Comparison of ENCODE assay signal across 11 cellular contexts in genomic region chr20:45010399-45010828, GRCh38. TPM values are rescaled to one million over a fixed set of nuclear protein-coding genes. Genes with fewer than 3 reads are reported as not detected.
DNase-seq lines count a peak whose midpoint lies in the region; ATAC-seq and TF ChIP-seq lines count a peak whose summit lies in the region.
"Had no signal": no experiment of that assay in that cellular context is flagged by ENCODE, and none has a peak within 500 bp of the region (broad histone marks: within the 10 kb centered on the region; RNA-seq: fewer than 3 reads in every experiment).

No MANE protein-coding gene starts in this region.

- peaks cover 8 to 49% (median 24%) of the 10 kb centered on the region in 5 donors for H3K36me3 Mint-ChIP-seq in naive thymus-derived CD4-positive, alpha-beta T cell

- 0 out of 2 replicates have a peak overlapping the region, but pooled peaks have one; percentile 2 for H3K27ac ChIP-seq in KMS-11
- H3K27ac ChIP-seq in naive thymus-derived CD4-positive, alpha-beta T cell (ENCODE audit: low read depth, low read length) = peak overlapping the region; percentile 32
- H3K27ac ChIP-seq: hepatocyte, stomach had no signal

- no peak overlapping the region for H3K9ac ChIP-seq in KMS-11

- H3K4me3 Mint-ChIP-seq in naive thymus-derived CD4-positive, alpha-beta T cell = peak overlapping the region in 1 of 10 donors; percentile 48
- H3K4me3 Mint-ChIP-seq: H9 had no signal

- no peaks in the 10 kb centered on the region for H3K27me3 Mint-ChIP-seq in naive thymus-derived CD4-positive, alpha-beta T cell

- peaks cover 21% of the 10 kb centered on the region; the same call in 1 of the 2 replicates for H3K79me2 ChIP-seq in KMS-11 (ENCODE audit: insufficient read depth, low read depth)

- H4K20me1 ChIP-seq in KMS-11 (ENCODE audit: insufficient read depth) = no peaks in the 10 kb centered on the region

- POLR2A ChIA-PET in naive thymus-derived CD4-positive, alpha-beta T cell (lab: Charles Lee) = interaction anchor here (0.6 to 1.9 kb wide), 3 partner anchors 44 to 127 kb away, joined by 3 to 8 read pairs (median 3); partner anchors contain the start of gene STK4

- intact Hi-C loops in naive thymus-derived CD4-positive, alpha-beta T cell (cut with micrococcal nuclease) = loop anchor here in 1 of 2 donors (2.0 to 5.0 kb wide), 3 partner anchors 18 to 302 kb away; partner anchors contain the start of gene PABPC1L

- no peak for TF ChIP-seq CTCF in KMS-11 (conservative IDR thresholded peaks at IDR 0.05; ENCODE audit: low read depth, low read length)
- no peak for TF ChIP-seq CTCF in cardiac fibroblast (IDR thresholded peaks at IDR 0.05; ENCODE audit: low read depth, low read length)
- no peak for TF ChIP-seq CTCF in GM13976 (IDR thresholded peaks at IDR 0.05; ENCODE audit: borderline replicate concordance, control extremely low read depth, extremely low read depth, insufficient read depth, missing control alignments)
- no peak for TF ChIP-seq CTCF in GM13977 (IDR thresholded peaks at IDR 0.05; ENCODE audit: extremely low read depth, insufficient read depth, missing control alignments)

- in situ Hi-C loops in GM13976 (cut with MboI; ENCODE audit: low sequenced_read_pairs, unreplicated experiment) = no loop called here
- in situ Hi-C loops in GM13977 (cut with MboI; ENCODE audit: low pct_unique_long_range_greater_than_20kb, low sequenced_read_pairs, unreplicated experiment) = no loop called here

- H2AFZ ChIP-seq in KMS-11 (ENCODE audit: low read depth) = no peak overlapping the region
- H2AFZ ChIP-seq: hepatocyte had no signal

- H3K4me2 ChIP-seq in KMS-11 = no peak overlapping the region
- H3K4me2 ChIP-seq: hepatocyte had no signal

- H3K27me3 ChIP-seq in KMS-11 (ENCODE audit: insufficient read depth, low read depth) = no peaks in the 10 kb centered on the region
- no peaks in the 10 kb centered on the region for H3K27me3 ChIP-seq in naive thymus-derived CD4-positive, alpha-beta T cell (ENCODE audit: control insufficient read depth in 2 of 2, insufficient read depth in 2 of 2, low read length in 2 of 2)
- H3K27me3 ChIP-seq: hepatocyte, stomach had no signal

- ATAC-seq in naive thymus-derived CD4-positive, alpha-beta T cell = no peak

- no peak overlapping the region for H3K4me3 ChIP-seq in KMS-11 (IDR thresholded peaks at IDR 0.05; ENCODE audit: insufficient read depth, low read depth, low read length)
- H3K4me3 ChIP-seq in cardiac fibroblast (replicated peaks in 1 of 2; ENCODE audit: low read depth in 2 of 2, low read length in 2 of 2) = no peak overlapping the region
- H3K4me3 ChIP-seq in naive thymus-derived CD4-positive, alpha-beta T cell (ENCODE audit: low read length) = no peak overlapping the region
- H3K4me3 ChIP-seq: hepatocyte, stomach had no signal

- peak; percentile 42 for DNase-seq in DMS 273 (lab: John Stamatoyannopoulos, UW; ENCODE audit: unreplicated experiment)
- peak; percentile 39 to 66 for DNase-seq in cardiac fibroblast (ENCODE audit: low read depth in 2 of 2)
- DNase-seq in naive thymus-derived CD4-positive, alpha-beta T cell = no peak
- DNase-seq in GM13976 (ENCODE audit: low spot score) = no peak
- no peak for DNase-seq in NCI-H1694 treated with DMSO at 0.1 percent for 48 hours (lab: John Stamatoyannopoulos, UW)
- no peak for DNase-seq in GM13977 (ENCODE audit: low spot score)
- DNase-seq: NCI-H1436 treated with DMSO at 0.1 percent for 48 hours had no signal

- H3K4me1 Mint-ChIP-seq in naive thymus-derived CD4-positive, alpha-beta T cell = peaks cover 31 to 80% (median 69%) of the 10 kb centered on the region in 7 donors

- H3K9me3 ChIP-seq in naive thymus-derived CD4-positive, alpha-beta T cell (ENCODE audit: control insufficient read depth in 2 of 3, low read length in 3 of 3) = no peaks in the 10 kb centered on the region
- H3K9me3 ChIP-seq: stomach had no signal

- CTCF ChIA-PET in naive thymus-derived CD4-positive, alpha-beta T cell (lab: Charles Lee) = interaction anchor here (1.5 to 1.9 kb wide), 3 partner anchors 18 to 44 kb away, joined by 4 to 8 read pairs (median 7); partner anchors contain the start of gene STK4

- H3K36me3 ChIP-seq in KMS-11 (ENCODE audit: insufficient read depth) = peaks cover 9% of the 10 kb centered on the region; the same call in 1 of the 2 replicates
- H3K36me3 ChIP-seq in naive thymus-derived CD4-positive, alpha-beta T cell (ENCODE audit: control insufficient read depth in 2 of 3, insufficient read depth in 3 of 3, low read length in 3 of 3) = peaks cover 12 to 67% (median 30%) of the 10 kb centered on the region in 3 experiments

- H3K27ac Mint-ChIP-seq in naive thymus-derived CD4-positive, alpha-beta T cell = peak overlapping the region in 5 of 9 donors; percentile 1 to 82 (median 65)
- H3K27ac Mint-ChIP-seq: H9 had no signal

- peaks cover 0 to 1% (median 0%) of the 10 kb centered on the region in 11 donors for H3K9me3 Mint-ChIP-seq in naive thymus-derived CD4-positive, alpha-beta T cell
- H3K9me3 Mint-ChIP-seq: H9 had no signal

- peaks cover 44% of the 10 kb centered on the region for H3K4me1 ChIP-seq in KMS-11 (ENCODE audit: low read depth, poor library complexity, severe bottlenecking)
- H3K4me1 ChIP-seq in naive thymus-derived CD4-positive, alpha-beta T cell (ENCODE audit: control insufficient read depth in 2 of 2, insufficient read depth in 2 of 2, low read length in 2 of 2) = peaks cover 0 to 39% of the 10 kb centered on the region in 2 donors

RNA-seq across cellular contexts. Expression of gene STK4, which starts 44.1 kb away (rescaled TPM):
- 100 to 1,000 TPM; 207 to 383 (median 267) TPM for total RNA-seq in naive thymus-derived CD4-positive, alpha-beta T cell
- 100 to 1,000 TPM; 175 to 241 TPM for polyA plus RNA-seq in naive thymus-derived CD4-positive, alpha-beta T cell

RNA-seq across cellular contexts. Expression of gene TOMM34, which starts 50.2 kb away (rescaled TPM):
- total RNA-seq in naive thymus-derived CD4-positive, alpha-beta T cell = 10 to 100 TPM in 1 of 5 experiments, 1 to 10 TPM in 4; 7.0 to 22.5 (median 8.6) TPM
- 10 to 100 TPM; 15.1 to 30.2 TPM for polyA plus RNA-seq in naive thymus-derived CD4-positive, alpha-beta T cell

Comparison
In these comparisons a context has a peak if more than half of its experiments do, and no peak if none do; other contexts are left out.
1. DNase-seq: peak in DMS 273 (single experiment) and cardiac fibroblast (2 of 2); none in naive thymus-derived CD4-positive, alpha-beta T cell (0 of 9), GM13976 (single experiment), NCI-H1694 treated with DMSO at 0.1 percent for 48 hours (single experiment) and GM13977 (single experiment).